In the genomic region with DNA sequence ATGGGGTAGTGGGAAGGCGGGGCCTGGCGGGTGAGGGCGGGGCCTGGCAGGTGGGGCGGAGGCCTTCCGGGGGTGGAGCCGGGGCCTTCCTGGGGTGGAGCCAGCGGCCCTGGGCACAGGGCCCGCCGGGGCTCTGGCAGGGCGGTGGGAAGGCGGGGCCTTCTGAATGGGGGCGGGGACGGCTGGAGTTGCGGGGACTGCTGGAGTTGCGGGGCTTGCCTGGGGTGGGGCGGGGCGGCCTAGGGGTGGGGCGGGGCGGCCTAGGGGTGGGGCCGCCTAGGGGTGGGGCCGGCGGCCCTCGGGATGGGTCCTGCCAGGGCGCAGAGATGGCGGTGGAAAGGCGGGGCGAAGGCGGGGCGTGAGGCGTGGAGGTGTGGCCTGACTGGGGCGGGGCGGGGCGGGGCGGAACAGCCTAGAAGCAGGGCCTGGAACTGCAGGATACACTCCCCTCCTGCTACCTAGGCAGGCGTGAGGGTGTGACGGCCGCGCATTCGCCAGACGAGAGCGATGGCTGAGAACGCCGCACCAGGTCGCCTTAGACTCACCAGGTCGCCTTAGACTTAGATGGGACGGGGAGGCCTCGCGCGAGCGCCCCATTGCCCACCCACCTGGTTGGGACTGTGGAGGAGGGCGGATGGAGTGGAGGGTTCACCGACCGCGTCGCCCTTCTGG, we compare ENCODE assay signal across 8 cellular contexts. TPM values are rescaled to one million over a fixed set of nuclear protein-coding genes. Genes with fewer than 3 reads are reported as not detected.
A peak's percentile ranks its signal among the peaks of the same experiment; 100 is the strongest.
DNase-seq lines count a peak whose midpoint lies in the region; ATAC-seq and TF ChIP-seq lines count a peak whose summit lies in the region.

No MANE protein-coding gene starts in this region.

- no peak overlapping the region for H3K9ac ChIP-seq in trophoblast cell (ENCODE audit: low read length)

- no peak overlapping the region for H3K4ac ChIP-seq in trophoblast cell (ENCODE audit: low read depth, low read length)

- BruUV-seq in Panc1 (replicated peaks; lab: Mats Ljungman, UMichigan), result no TSS peak

- intact Hi-C loops in Panc1 (cut with micrococcal nuclease; ENCODE audit: unreplicated experiment), result no loop called here

- peak; percentile 81 for ATAC-seq in HG02798 (IDR thresholded peaks at IDR 0.05; ENCODE audit: poor library complexity, unreplicated experiment)
- peak; percentile 94 for ATAC-seq in Panc1
- peak; percentile 90 for ATAC-seq in gastroesophageal sphincter

- no peaks in the 10 kb centered on the region for H3K79me2 ChIP-seq in trophoblast cell (ENCODE audit: control insufficient read depth, insufficient read depth, low read length, poor library complexity)

- H3K4me1 ChIP-seq in Panc1 (ENCODE audit: control insufficient read depth, insufficient read depth, low read length) (no peaks in the 10 kb centered on the region), gastroesophageal sphincter (peaks cover 0 to 16% (median 3%) of the 10 kb centered on the region in 3 donors), trophoblast cell (ENCODE audit: control insufficient read depth in 1 of 2, insufficient read depth in 2 of 2, low read length in 2 of 2) (peaks cover 12 to 16% of the 10 kb centered on the region in 2 experiments), thymus (ENCODE audit: control insufficient read depth, insufficient read depth, low read length) (peaks cover 6% of the 10 kb centered on the region)

- H3K36me3 ChIP-seq in Panc1 (ENCODE audit: control insufficient read depth, insufficient read depth, low read length), result no peaks in the 10 kb centered on the region
- no peaks in the 10 kb centered on the region for H3K36me3 ChIP-seq in gastroesophageal sphincter
- H3K36me3 ChIP-seq in trophoblast cell (ENCODE audit: control insufficient read depth in 1 of 2, insufficient read depth in 2 of 2, low read length in 2 of 2), result no peaks in the 10 kb centered on the region
- no peaks in the 10 kb centered on the region for H3K36me3 ChIP-seq in thymus (ENCODE audit: control insufficient read depth, insufficient read depth)

- in situ Hi-C loops in Panc1 (cut with HindIII; ENCODE audit: low pct_unique_long_range_greater_than_20kb, low sequenced_read_pairs), result no loop called here

- no peak overlapping the region for H2BK5ac ChIP-seq in trophoblast cell (ENCODE audit: low read depth, low read length, poor library complexity)

- peak overlapping the region; percentile 51 for H4K12ac ChIP-seq in trophoblast cell (ENCODE audit: low read depth, low read length)

- WGBS in gastroesophageal sphincter (ENCODE audit: low coverage in 1 of 2), 2 donors, result no CpG with 5 or more reads among the region's 55 CpGs
- no CpG with 5 or more reads among the region's 55 CpGs for WGBS in trophoblast cell (ENCODE audit: extremely low coverage, insufficient coverage, insufficient read length)
- 5% methylated on average over 55 of the region's 55 CpGs for WGBS in thymus

- H3K14ac ChIP-seq in trophoblast cell (ENCODE audit: low read length), result peak overlapping the region; percentile 55

- no peak overlapping the region for H3K27ac ChIP-seq in Panc1 (ENCODE audit: low read length)
- peak overlapping the region in 3 of 4 donors; percentile 53 to 60 (median 55) for H3K27ac ChIP-seq in gastroesophageal sphincter
- no peak overlapping the region for H3K27ac ChIP-seq in trophoblast cell (ENCODE audit: low read depth, low read length)
- no peak overlapping the region for H3K27ac ChIP-seq in thymus (ENCODE audit: low read depth)

- H2BK120ac ChIP-seq in trophoblast cell (ENCODE audit: insufficient read depth, low read length, poor library complexity), result peak overlapping the region; percentile 64

- peak overlapping the region; percentile 22 for H3K18ac ChIP-seq in trophoblast cell (ENCODE audit: low read length)

- H2AK5ac ChIP-seq in trophoblast cell (ENCODE audit: low read length), result peak overlapping the region; percentile 80

- CTCF ChIA-PET in Panc1 (lab: Charles Lee), result interaction anchor here (0.6 kb wide), 1 partner anchor 59 kb away, joined by 4 read pairs; no protein-coding TSS in a partner anchor

- peak overlapping the region; percentile 58 for H4K91ac ChIP-seq in trophoblast cell (ENCODE audit: low read depth, low read length)

- H3K4me2 ChIP-seq in trophoblast cell (ENCODE audit: low read length), result peak overlapping the region; percentile 35

- H3K23ac ChIP-seq in trophoblast cell (ENCODE audit: low read length), result no peak overlapping the region

- H2BK12ac ChIP-seq in trophoblast cell (ENCODE audit: low read length), result peak overlapping the region; percentile 85

- no peak for TF ChIP-seq POLR2A in gastroesophageal sphincter (IDR thresholded peaks at IDR 0.05)

- H3K27me3 ChIP-seq in Panc1 (ENCODE audit: control insufficient read depth, insufficient read depth, low read length) (no peaks in the 10 kb centered on the region), gastroesophageal sphincter (no peaks in the 10 kb centered on the region), trophoblast cell (ENCODE audit: insufficient read depth, low read length) (no peaks in the 10 kb centered on the region), thymus (ENCODE audit: control insufficient read depth, insufficient read depth) (no peaks in the 10 kb centered on the region)

- TF ChIP-seq CTCF in Panc1 (IDR thresholded peaks at IDR 0.05) (no peak), gastroesophageal sphincter (IDR thresholded peaks at IDR 0.05) (no peak)

- peak overlapping the region; percentile 43 for H2AFZ ChIP-seq in trophoblast cell (ENCODE audit: insufficient read depth, low read length, poor library complexity)

- peaks cover 16% of the 10 kb centered on the region for H3K79me1 ChIP-seq in trophoblast cell (ENCODE audit: low read length)

- no peak for DNase-seq in Panc1 (ENCODE audit: low read depth, low spot score)
- peak; percentile 84 for DNase-seq in activated naive CD4-positive, alpha-beta T cell treated with Interleukin-2 at 50 U/mL for 16 hours
- peak; percentile 88 to 89 for DNase-seq in trophoblast cell
- no peak for DNase-seq in DMS153 (lab: John Stamatoyannopoulos, UW)

- peak overlapping the region; percentile 33 for H4K8ac ChIP-seq in trophoblast cell (ENCODE audit: low read depth, low read length)

- POLR2A ChIA-PET in Panc1 (lab: Charles Lee), result interaction anchor here (0.6 kb wide), 1 partner anchor 144 kb away, joined by 3 read pairs; no protein-coding TSS in a partner anchor

- H3K4me3 ChIP-seq in GM08714 (ENCODE audit: low read length) (peak overlapping the region; percentile 3; the same call in 1 of the 2 replicates), Panc1 (ENCODE audit: low read depth in 2 of 2, low read length in 2 of 2) (peak overlapping the region; percentile 16 to 27; a peak in 2 of 4 replicates), gastroesophageal sphincter (peak overlapping the region; percentile 18 to 53), trophoblast cell (ENCODE audit: low read depth, low read length) (no peak overlapping the region), thymus (ENCODE audit: low read length) (peak overlapping the region; percentile 53)

- TF ChIP-seq EP300 in gastroesophageal sphincter (IDR thresholded peaks at IDR 0.05), result no peak

- H3K9me3 ChIP-seq in Panc1 (ENCODE audit: control insufficient read depth, insufficient read depth, low read depth, low read length) (no peaks in the 10 kb centered on the region), gastroesophageal sphincter (no peaks in the 10 kb centered on the region), trophoblast cell (ENCODE audit: insufficient read depth, low read depth, low read length) (no peaks in the 10 kb centered on the region), thymus (ENCODE audit: control insufficient read depth) (no peaks in the 10 kb centered on the region)

RNA-seq across cellular contexts. Expression of a gene that starts 19.3 kb away (rescaled TPM):
- total RNA-seq in Panc1 (2021; ENCODE audit: unreplicated experiment) (29.8 TPM), gastroesophageal sphincter (10 to 100 TPM; 21.3 to 36.9 (median 29.1) TPM)
- polyA plus RNA-seq in Panc1 (2012; ENCODE audit: insufficient read length), result 18.3 TPM
- polyA plus RNA-seq in trophoblast cell (2013), result 25.8 TPM in 2 replicates
- polyA plus RNA-seq in thymus, result 21.9 TPM

RNA-seq across cellular contexts. Expression of a gene that starts 53.5 kb away (rescaled TPM):
- total RNA-seq in Panc1 (2021; ENCODE audit: unreplicated experiment) (1.6 TPM), gastroesophageal sphincter (1 to 10 TPM in 3 of 4 donors, under 1 TPM in 1; 0.94 to 7.7 (median 4.6) TPM)
- polyA plus RNA-seq in Panc1 (2012; ENCODE audit: insufficient read length), result 4.7 TPM
- 7.1 and 7.2 TPM in 2 replicates for polyA plus RNA-seq in trophoblast cell (2013)
- polyA plus RNA-seq in thymus, result 1.2 TPM

Comparison
In these comparisons a context has a peak if more than half of its experiments do, and no peak if none do; other contexts are left out.
1. DNase-seq: peak in activated naive CD4-positive, alpha-beta T cell treated with Interleukin-2 at 50 U/mL for 16 hours (single experiment) and trophoblast cell (2 of 2); none in Panc1 (single experiment) and DMS153 (single experiment).
2. H3K27ac ChIP-seq: peak in gastroesophageal sphincter (3 of 4); none in Panc1 (single experiment), trophoblast cell (single experiment) and thymus (single experiment).
3. Peak in every context shown above with its lines, with median percentiles within 50 percentile points of each other: ATAC-seq.